Comparison of ENCODE assay signal across 18 cellular contexts in genomic region chr2:109595644-109596043, GRCh38. TPM values are rescaled to one million over a fixed set of nuclear protein-coding genes. Genes with fewer than 3 reads are reported as not detected.
DNase-seq lines count a peak whose midpoint lies in the region; ATAC-seq, FAIRE-seq and TF ChIP-seq lines count a peak whose summit lies in the region.
"Had no signal": no experiment of that assay in that cellular context is flagged by ENCODE, and none has a peak within 500 bp of the region (broad histone marks: within the 10 kb centered on the region; RNA-seq: fewer than 3 reads in every experiment).

No MANE protein-coding gene starts in this region.

- H3K9me3 ChIP-seq in mesodermal cell (ENCODE audit: control insufficient read depth, low read length), result no peaks in the 10 kb centered on the region
- H3K9me3 ChIP-seq: BLaER1 treated with 17β-estradiol and CSF1 and Interleukin-3, amounts not matched to agents 10 nM and 100 nM had no signal

- peak overlapping the region; percentile 11 for H3K27ac Mint-ChIP-seq in progenitor cell of endocrine pancreas
- H3K27ac Mint-ChIP-seq: B cell; CD4-positive, CD25-positive, alpha-beta regulatory T cell; CD8-positive, alpha-beta memory T cell had no signal

- peaks cover 5% of the 10 kb centered on the region for H3K4me1 Mint-ChIP-seq in progenitor cell of endocrine pancreas (ENCODE audit: low read depth)
- H3K4me1 Mint-ChIP-seq: B cell; CD4-positive, CD25-positive, alpha-beta regulatory T cell; CD8-positive, alpha-beta memory T cell had no signal

- H3K36me3 ChIP-seq in mesodermal cell (ENCODE audit: control insufficient read depth, insufficient read depth, low read length), result peaks cover 37% of the 10 kb centered on the region
- H3K36me3 ChIP-seq: BLaER1 treated with 17β-estradiol and CSF1 and Interleukin-3, amounts not matched to agents 10 nM and 100 nM had no signal

- TF ChIP-seq CTCF in progenitor cell of endocrine pancreas (IDR thresholded peaks at IDR 0.05; ENCODE audit: unreplicated experiment), result no peak

- no peak overlapping the region for H3K4me3 ChIP-seq in mesodermal cell (ENCODE audit: extremely low read depth, insufficient read depth, low read length, poor library complexity, severe bottlenecking)
- H3K4me3 ChIP-seq: BLaER1 treated with 17β-estradiol and CSF1 and Interleukin-3, amounts not matched to agents 10 nM and 100 nM; GM12878; GM23248 had no signal

- no peaks in the 10 kb centered on the region for H3K9me3 Mint-ChIP-seq in progenitor cell of endocrine pancreas (ENCODE audit: low read depth)
- H3K9me3 Mint-ChIP-seq: CD4-positive, CD25-positive, alpha-beta regulatory T cell; CD8-positive, alpha-beta memory T cell had no signal

- H3K4me3 Mint-ChIP-seq in progenitor cell of endocrine pancreas (ENCODE audit: low read depth), result no peak overlapping the region
- H3K4me3 Mint-ChIP-seq: B cell; CD4-positive, CD25-positive, alpha-beta regulatory T cell; CD8-positive, alpha-beta memory T cell had no signal

- H3K4me1 ChIP-seq in mesodermal cell (ENCODE audit: control insufficient read depth, insufficient read depth, low read length, poor library complexity, severe bottlenecking), result peaks cover 25% of the 10 kb centered on the region
- H3K4me1 ChIP-seq: BLaER1 treated with 17β-estradiol and CSF1 and Interleukin-3, amounts not matched to agents 10 nM and 100 nM had no signal

- WGBS in mesodermal cell (ENCODE audit: insufficient coverage in 2 of 2), 2 experiments, result 77 to 100% methylated on average over 2 of the region's 4 CpGs

- FAIRE-seq in RCC 7860 (lab: Jason Lieb, UNC), result no peak
- FAIRE-seq: GM12878 had no signal

- ATAC-seq in left ventricle myocardium superior, result peak; percentile 23
- no peak for ATAC-seq in Right ventricle myocardium superior (ENCODE audit: poor library complexity)
- no peak for ATAC-seq in GM19035 (IDR thresholded peaks at IDR 0.05; ENCODE audit: unreplicated experiment)
- ATAC-seq: GM12878 had no signal

- intact Hi-C loops in left ventricle myocardium superior (cut with micrococcal nuclease) (no loop called here), Right ventricle myocardium superior (cut with DNase I) (no loop called here)

- DNase-seq in left ventricle myocardium superior (no peak), Right ventricle myocardium superior (no peak), progenitor cell of endocrine pancreas (ENCODE audit: low spot score, unreplicated experiment) (no peak), RCC 7860 (ENCODE audit: low spot score) (no peak)
- DNase-seq: CD4-positive, CD25-positive, alpha-beta regulatory T cell; CD8-positive, alpha-beta memory T cell; COR-L47; DMS 273 treated with DMSO at 0.1 percent for 48 hours; DMS53; DND-41; EL; GM23248; HCEC 1CT had no signal

- no peaks in the 10 kb centered on the region for H3K27me3 Mint-ChIP-seq in progenitor cell of endocrine pancreas

- peak overlapping the region; percentile 26 for H3K27ac ChIP-seq in mesodermal cell (ENCODE audit: low read depth, low read length, severe bottlenecking)
- H3K27ac ChIP-seq: BLaER1 treated with 17β-estradiol and CSF1 and Interleukin-3, amounts not matched to agents 10 nM and 100 nM; GM23248 had no signal

- peaks cover 4% of the 10 kb centered on the region for H3K36me3 Mint-ChIP-seq in progenitor cell of endocrine pancreas (ENCODE audit: insufficient read depth)
- H3K36me3 Mint-ChIP-seq: CD4-positive, CD25-positive, alpha-beta regulatory T cell; CD8-positive, alpha-beta memory T cell had no signal

RNA-seq across cellular contexts. Expression of gene SEPTIN10, which starts 18.1 kb away (rescaled TPM):
- 46.8 TPM for total RNA-seq in left ventricle myocardium superior
- total RNA-seq in Right ventricle myocardium superior, result 49.3 TPM
- polyA plus RNA-seq in mesodermal cell (2013, experiment 1 of 2), result 121 TPM
- polyA plus RNA-seq in mesodermal cell (2013, experiment 2 of 2), result 140 TPM
- 67.5 and 68.8 TPM in 2 replicates for total RNA-seq in progenitor cell of endocrine pancreas
- total RNA-seq: B cell had no signal

RNA-seq across cellular contexts. Expression of gene SOWAHC, which starts 18.5 kb away (rescaled TPM):
- total RNA-seq in left ventricle myocardium superior (2.5 TPM), Right ventricle myocardium superior (2.7 TPM), progenitor cell of endocrine pancreas (12.1 and 12.6 TPM in 2 replicates)
- polyA plus RNA-seq in mesodermal cell (2013, experiment 1 of 2), result 10.7 TPM
- 11.1 TPM for polyA plus RNA-seq in mesodermal cell (2013, experiment 2 of 2)
